ENCODE assay signal across 8 cellular contexts in genomic region chr9:114487607-114488300, GRCh38. TPM values are rescaled to one million over a fixed set of nuclear protein-coding genes. Genes with fewer than 3 reads are reported as not detected.
DNase-seq lines count a peak whose midpoint lies in the region; ATAC-seq and TF ChIP-seq lines count a peak whose summit lies in the region.

No MANE protein-coding gene starts in this region.

- no peaks in the 10 kb centered on the region for H3F3A ChIP-seq in DOHH2 (ENCODE audit: control insufficient read depth, insufficient read depth)
- H3F3A ChIP-seq in MM.1S (ENCODE audit: insufficient read depth, low read length), result peaks cover 43% of the 10 kb centered on the region
- H3F3A ChIP-seq in SU-DHL-6 (ENCODE audit: insufficient read depth), result no peaks in the 10 kb centered on the region

- H3K27me3 ChIP-seq in DOHH2 (ENCODE audit: control insufficient read depth, low read length), result peaks cover 16% of the 10 kb centered on the region
- H3K27me3 ChIP-seq in MM.1S (replicated peaks; ENCODE audit: insufficient read depth, low read length), result no peaks in the 10 kb centered on the region
- H3K27me3 ChIP-seq in SU-DHL-6 (ENCODE audit: low read length), result no peaks in the 10 kb centered on the region

- H3K9ac ChIP-seq in MM.1S (ENCODE audit: low read length) (peak overlapping the region; percentile 2; the same call in 1 of the 2 replicates), SU-DHL-6 (ENCODE audit: low read length) (no peak overlapping the region)

- H3K9me3 ChIP-seq in DOHH2 (ENCODE audit: control insufficient read depth, insufficient read depth, low read length) (no peaks in the 10 kb centered on the region), MM.1S (replicated peaks; ENCODE audit: insufficient read depth, low read length) (no peaks in the 10 kb centered on the region), SU-DHL-6 (ENCODE audit: insufficient read depth, low read length) (no peaks in the 10 kb centered on the region)

- H2AFZ ChIP-seq in MM.1S (ENCODE audit: low read length) (0 out of 2 replicates have a peak overlapping the region, but pooled peaks have one; percentile 10), SU-DHL-6 (ENCODE audit: low read depth, low read length, severe bottlenecking) (no peak overlapping the region)

- DNase-seq in MM.1S (peak; percentile 72), left cardiac atrium (peak; percentile 41), retinal pigment epithelial cell (ENCODE audit: low read depth) (no peak)
- peak; percentile 42 for DNase-seq in activated naive CD8-positive, alpha-beta T cell treated with anti-CD3 and anti-CD28 coated beads, Interleukin-2, amount 50 U/mL, for 16 hours (ENCODE audit: low read depth, low spot score)

- H3K79me2 ChIP-seq in DOHH2 (ENCODE audit: control insufficient read depth, low read length) (no peaks in the 10 kb centered on the region), MM.1S (ENCODE audit: low read length) (peaks cover 89% of the 10 kb centered on the region), SU-DHL-6 (ENCODE audit: insufficient read depth, low read length) (no peaks in the 10 kb centered on the region)

- no peaks in the 10 kb centered on the region for H3K9me2 ChIP-seq in DOHH2 (replicated peaks; ENCODE audit: control insufficient read depth, low read length)
- no peaks in the 10 kb centered on the region for H3K9me2 ChIP-seq in MM.1S (replicated peaks; ENCODE audit: insufficient read depth, low read length)
- no peaks in the 10 kb centered on the region for H3K9me2 ChIP-seq in SU-DHL-6 (replicated peaks; ENCODE audit: insufficient read depth, low read length)

- ATAC-seq in GM21717 (IDR thresholded peaks at IDR 0.05; ENCODE audit: unreplicated experiment), result peak; percentile 77
- peak; percentile 89 to 95 for ATAC-seq in left cardiac atrium
- no peak for ATAC-seq in GM19328 (IDR thresholded peaks at IDR 0.05; ENCODE audit: unreplicated experiment)

- no peak overlapping the region for H3K4me2 ChIP-seq in DOHH2 (ENCODE audit: low read length)
- H3K4me2 ChIP-seq in MM.1S (ENCODE audit: low read depth, low read length), result peak overlapping the region; percentile 15; the same call in 1 of the 2 replicates
- H3K4me2 ChIP-seq in SU-DHL-6 (ENCODE audit: low read depth, low read length, poor library complexity, severe bottlenecking), result no peak overlapping the region

- TF ChIP-seq CTCF in DOHH2 (IDR thresholded peaks at IDR 0.05; ENCODE audit: low read depth, low read length, poor library complexity, severe bottlenecking) (peak; percentile 90), MM.1S (IDR thresholded peaks at IDR 0.05; ENCODE audit: low read length) (peak; percentile 89), SU-DHL-6 (IDR thresholded peaks at IDR 0.05; ENCODE audit: insufficient read depth, low read length, poor library complexity, severe bottlenecking) (peak; percentile 74), retinal pigment epithelial cell (conservative IDR thresholded peaks at IDR 0.05; ENCODE audit: low read depth, low read length) (peak; percentile 94)

- H3K4me3 ChIP-seq in DOHH2 (ENCODE audit: low read length), result no peak overlapping the region
- H3K4me3 ChIP-seq in MM.1S (ENCODE audit: low read length), result no peak overlapping the region
- H3K4me3 ChIP-seq in SU-DHL-6 (ENCODE audit: insufficient read depth, low read length, poor library complexity, severe bottlenecking), result no peak overlapping the region
- H3K4me3 ChIP-seq in retinal pigment epithelial cell (ENCODE audit: low read length), result no peak overlapping the region

- H3K36me3 ChIP-seq in DOHH2 (ENCODE audit: control insufficient read depth, low read length), result no peaks in the 10 kb centered on the region
- no peaks in the 10 kb centered on the region for H3K36me3 ChIP-seq in MM.1S (replicated peaks; ENCODE audit: insufficient read depth, low read length)
- no peaks in the 10 kb centered on the region for H3K36me3 ChIP-seq in SU-DHL-6 (ENCODE audit: low read length)

- H3K4me1 ChIP-seq in DOHH2 (ENCODE audit: control insufficient read depth, low read length), result no peaks in the 10 kb centered on the region; the same call in 1 of the 2 replicates
- peaks cover 53% of the 10 kb centered on the region for H3K4me1 ChIP-seq in MM.1S (ENCODE audit: low read length)

- H3K27ac ChIP-seq in DOHH2 (ENCODE audit: low read depth, low read length), result no peak overlapping the region
- peak overlapping the region; percentile 35; the same call in 1 of the 2 replicates for H3K27ac ChIP-seq in MM.1S (ENCODE audit: low read length)
- H3K27ac ChIP-seq in SU-DHL-6 (ENCODE audit: low read depth, low read length), result no peak overlapping the region

- intact Hi-C loops in left cardiac atrium (cut with DNase I), result loop anchor here in 1 of 2 donors (1.0 kb wide), 1 partner anchor 166 kb away; no protein-coding TSS in a partner anchor

- H4K20me1 ChIP-seq in DOHH2 (ENCODE audit: control insufficient read depth, insufficient read depth, low read depth, low read length), result peaks cover 3% of the 10 kb centered on the region; the same call in 1 of the 2 replicates
- no peaks in the 10 kb centered on the region for H4K20me1 ChIP-seq in MM.1S (ENCODE audit: insufficient read depth, low read length)
- no peaks in the 10 kb centered on the region for H4K20me1 ChIP-seq in SU-DHL-6 (ENCODE audit: low read depth, low read length)

RNA-seq across cellular contexts. Expression of gene WHRN, which starts 17.5 kb away (rescaled TPM):
- total RNA-seq in left cardiac atrium, result 1 to 10 TPM; 7.0 to 7.8 TPM
